In genomic region chr9:68851657-68852056, GRCh38 we compare ENCODE assay signal across 29 cellular contexts.
DNase-seq lines count a peak whose midpoint lies in the region; ATAC-seq and TF ChIP-seq lines count a peak whose summit lies in the region.
"Had no signal": no experiment of that assay in that cellular context is flagged by ENCODE, and none has a peak within 500 bp of the region (broad histone marks: within the 10 kb centered on the region; RNA-seq: fewer than 3 reads in every experiment).

No MANE protein-coding gene starts in this region.

- no peaks in the 10 kb centered on the region for H3K27me3 Mint-ChIP-seq in activated T-helper 2 cell treated with anti-CD3 and anti-CD28 coated beads, Interferon-gamma antibody, Interleukin-2, Interleukin-4, amounts not matched to agents 10 μg/mL and 5 μg/mL and 100 μg/mL, durations not matched to agents 14 hours and 24 hours and 36 hours (ENCODE audit: low read depth)
- H3K27me3 Mint-ChIP-seq: activated naive CD8-positive, alpha-beta T cell had no signal

- no peaks in the 10 kb centered on the region for H3K4me1 ChIP-seq in foreskin keratinocyte
- H3K4me1 ChIP-seq: Caco-2, esophagus squamous epithelium, SJSA1, stomach, tibial nerve had no signal

- no peak for TF ChIP-seq CTCF in foreskin keratinocyte (conservative IDR thresholded peaks at IDR 0.05)

- intact Hi-C loops in activated T-helper 2 cell treated with anti-CD3 and anti-CD28 coated beads, Interferon-gamma antibody, Interleukin-2, Interleukin-4, amounts not matched to agents 10 μg/mL and 5 μg/mL and 100 μg/mL, durations not matched to agents 14 hours and 24 hours and 36 hours (cut with micrococcal nuclease) = no loop called here

- no peaks in the 10 kb centered on the region for H3K9me3 Mint-ChIP-seq in activated T-helper 2 cell treated with anti-CD3 and anti-CD28 coated beads, Interferon-gamma antibody, Interleukin-2, Interleukin-4, amounts not matched to agents 10 μg/mL and 5 μg/mL and 100 μg/mL, durations not matched to agents 14 hours and 24 hours and 36 hours
- H3K9me3 Mint-ChIP-seq: effector memory CD8-positive, alpha-beta T cell; GM23338; mesothelial cell of epicardium; natural killer cell had no signal

- peaks cover 48% of the 10 kb centered on the region for H3K36me3 Mint-ChIP-seq in activated T-helper 2 cell treated with anti-CD3 and anti-CD28 coated beads, Interferon-gamma antibody, Interleukin-2, Interleukin-4, amounts not matched to agents 10 μg/mL and 5 μg/mL and 100 μg/mL, durations not matched to agents 14 hours and 24 hours and 36 hours (ENCODE audit: low read depth)
- H3K36me3 Mint-ChIP-seq: activated naive CD8-positive, alpha-beta T cell; mesothelial cell of epicardium; natural killer cell had no signal

- H3K4me3 Mint-ChIP-seq in activated T-helper 2 cell treated with anti-CD3 and anti-CD28 coated beads, Interferon-gamma antibody, Interleukin-2, Interleukin-4, amounts not matched to agents 10 μg/mL and 5 μg/mL and 100 μg/mL, durations not matched to agents 14 hours and 24 hours and 36 hours (ENCODE audit: low read depth) = no peak overlapping the region
- H3K4me3 Mint-ChIP-seq: activated naive CD8-positive, alpha-beta T cell; effector memory CD8-positive, alpha-beta T cell; GM23338; mesothelial cell of epicardium; natural killer cell had no signal

- DNase-seq in COLO668 (lab: John Stamatoyannopoulos, UW; ENCODE audit: unreplicated experiment) (peak; percentile 23), ELR (ENCODE audit: low read depth) (peak; percentile 27), SK-MEL-5 (ENCODE audit: low read depth, low spot score) (peak; percentile 20), foreskin keratinocyte (peak; percentile 7 to 20)
- DNase-seq in activated T-helper 2 cell treated with anti-CD3 and anti-CD28 coated beads, Interferon-gamma antibody, Interleukin-2, Interleukin-4, amounts not matched to agents 10 μg/mL and 5 μg/mL and 100 μg/mL, durations not matched to agents 14 hours and 24 hours and 36 hours (ENCODE audit: low spot score) = no peak
- DNase-seq: activated CD4-positive, alpha-beta T cell treated with anti-CD3 and anti-CD28 coated beads, Interleukin-2, amount 50 U/mL, for 1 hour; AML-193; Caco-2; DND-41; effector memory CD8-positive, alpha-beta T cell; esophagus squamous epithelium; IMR-90; left colon; natural killer cell; NCI-H1694 treated with DMSO at 0.1 percent for 48 hours; NCI-H82; OCI-M1; ovary; stomach; T-helper 2 cell had no signal

- H3K27ac ChIP-seq in foreskin keratinocyte = no peak overlapping the region
- H3K27ac ChIP-seq: esophagus squamous epithelium, ovary, right atrium auricular region, SJSA1, stomach, tibial nerve, VCaP had no signal

- ATAC-seq in foreskin keratinocyte = peak; percentile 80
- no peak for ATAC-seq in GM18502 (IDR thresholded peaks at IDR 0.05; ENCODE audit: poor library complexity, unreplicated experiment)
- no peak for ATAC-seq in GM19328 (IDR thresholded peaks at IDR 0.05; ENCODE audit: unreplicated experiment)
- ATAC-seq: effector memory CD8-positive, alpha-beta T cell; GM23338; left colon; natural killer cell had no signal

- peaks cover 16% of the 10 kb centered on the region for H3K4me1 Mint-ChIP-seq in activated T-helper 2 cell treated with anti-CD3 and anti-CD28 coated beads, Interferon-gamma antibody, Interleukin-2, Interleukin-4, amounts not matched to agents 10 μg/mL and 5 μg/mL and 100 μg/mL, durations not matched to agents 14 hours and 24 hours and 36 hours (ENCODE audit: low read depth)
- H3K4me1 Mint-ChIP-seq: mesothelial cell of epicardium, natural killer cell had no signal

- H3K27ac Mint-ChIP-seq in activated T-helper 2 cell treated with anti-CD3 and anti-CD28 coated beads, Interferon-gamma antibody, Interleukin-2, Interleukin-4, amounts not matched to agents 10 μg/mL and 5 μg/mL and 100 μg/mL, durations not matched to agents 14 hours and 24 hours and 36 hours = no peak overlapping the region
- H3K27ac Mint-ChIP-seq: activated naive CD8-positive, alpha-beta T cell; effector memory CD8-positive, alpha-beta T cell; GM23338; mesothelial cell of epicardium; natural killer cell had no signal

- in situ Hi-C loops in SK-MEL-5 (cut with HindIII; ENCODE audit: low pct_unique_long_range_greater_than_20kb, low sequenced_read_pairs) = no loop called here

- H3K27me3 ChIP-seq in foreskin keratinocyte = no peaks in the 10 kb centered on the region
- H3K27me3 ChIP-seq: esophagus squamous epithelium, ovary, right atrium auricular region, stomach, tibial nerve had no signal
